ENCODE assay signal across 9 cellular contexts in the genomic region with DNA sequence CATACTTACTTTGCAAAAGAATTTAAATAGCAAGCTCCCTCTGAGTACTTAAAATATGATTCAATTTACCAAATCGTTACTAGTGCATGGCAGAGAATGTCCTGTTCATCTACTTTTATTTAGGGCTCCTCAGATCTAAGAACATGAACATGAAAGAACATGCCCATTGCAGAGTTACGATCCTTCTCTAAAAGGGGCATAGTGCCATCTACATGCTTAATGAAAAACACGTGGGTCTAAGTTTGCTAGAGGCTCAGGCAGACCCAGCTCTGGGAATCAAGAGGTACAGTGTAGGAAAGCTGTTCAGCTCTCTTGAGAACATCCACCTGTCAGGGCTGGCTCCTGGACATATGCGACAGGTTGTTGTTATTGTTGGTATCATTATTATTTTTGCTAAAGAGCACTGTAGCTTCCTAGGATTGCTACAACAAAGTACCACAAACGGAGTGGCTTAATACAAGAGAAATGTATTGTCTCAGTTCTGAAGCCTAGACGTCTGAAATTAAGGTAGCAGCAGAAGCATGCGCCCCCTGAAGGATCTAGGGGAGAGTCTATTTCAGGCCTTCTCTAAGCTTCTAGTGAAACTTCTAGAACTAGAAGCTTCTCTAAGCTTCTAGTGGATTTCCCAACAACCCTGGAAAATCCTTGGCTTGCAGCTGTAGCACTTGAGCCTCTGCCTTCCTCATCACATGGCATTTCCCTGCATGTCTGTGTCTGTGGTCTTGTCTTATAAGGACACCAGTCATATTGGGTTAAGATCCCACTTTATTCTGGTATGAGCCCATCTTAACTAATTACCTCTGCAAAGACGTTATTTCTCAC.
DNase-seq lines count a peak whose midpoint lies in the region; FAIRE-seq lines count a peak whose summit lies in the region.
"Had no signal": no experiment of that assay in that cellular context is flagged by ENCODE, and none has a peak within 500 bp of the region (broad histone marks: within the 10 kb centered on the region; RNA-seq: fewer than 3 reads in every experiment).

No MANE protein-coding gene starts in this region.

- H3K36me3 ChIP-seq in GM23248 (ENCODE audit: low read depth): no peaks in the 10 kb centered on the region

- no peak overlapping the region for H3K27ac ChIP-seq in GM23248

- H3K4me1 Mint-ChIP-seq in activated T-helper 1 cell treated with anti-CD3 and anti-CD28 coated beads, Interleukin-12 subunit alpha, Interleukin-12 subunit beta, Interleukin-2, Interleukin-4 antibody, amounts not matched to agents 30 ng/mL and 10 ng/mL and 1 ng/mL, durations not matched to agents 14 hours and 24 hours and 36 hours (ENCODE audit: low read depth): peaks cover 28% of the 10 kb centered on the region

- H3K9me2 ChIP-seq in GM23248 (ENCODE audit: insufficient read depth): no peaks in the 10 kb centered on the region

- no peaks in the 10 kb centered on the region for H4K20me1 ChIP-seq in GM23248 (ENCODE audit: insufficient read depth)

- H3K27me3 Mint-ChIP-seq in activated T-helper 1 cell treated with anti-CD3 and anti-CD28 coated beads, Interleukin-12 subunit alpha, Interleukin-12 subunit beta, Interleukin-2, Interleukin-4 antibody, amounts not matched to agents 30 ng/mL and 10 ng/mL and 1 ng/mL, durations not matched to agents 14 hours and 24 hours and 36 hours (ENCODE audit: insufficient read depth): peaks cover 6% of the 10 kb centered on the region

- no peak overlapping the region for H3K4me3 Mint-ChIP-seq in activated T-helper 1 cell treated with anti-CD3 and anti-CD28 coated beads, Interleukin-12 subunit alpha, Interleukin-12 subunit beta, Interleukin-2, Interleukin-4 antibody, amounts not matched to agents 30 ng/mL and 10 ng/mL and 1 ng/mL, durations not matched to agents 14 hours and 24 hours and 36 hours

- H3K9ac ChIP-seq in GM23248: no peak overlapping the region

- DNase-seq in AG08395 (ENCODE audit: low spot score) (peak; percentile 22), GM23248 (peak; percentile 27), NCI-H748 treated with DMSO at 0.1 percent for 48 hours (lab: John Stamatoyannopoulos, UW) (peak; percentile 67), fibroblast of the conjunctiva (ENCODE audit: low read depth) (peak; percentile 43), activated T-cell treated with anti-CD3 and anti-CD28 coated beads for 4 hours (no peak), RCC 7860 (ENCODE audit: low spot score) (no peak), HK-2 (ENCODE audit: unreplicated experiment) (no peak)
- no peak for DNase-seq in activated T-helper 1 cell treated with anti-CD3 and anti-CD28 coated beads, Interleukin-12 subunit alpha, Interleukin-12 subunit beta, Interleukin-2, Interleukin-4 antibody, amounts not matched to agents 30 ng/mL and 10 ng/mL and 1 ng/mL, durations not matched to agents 14 hours and 24 hours and 36 hours (ENCODE audit: low spot score)

- no peak overlapping the region for H3K4me2 ChIP-seq in GM23248 (ENCODE audit: unreplicated experiment)

- H3F3A ChIP-seq in GM23248 (ENCODE audit: insufficient read depth): no peaks in the 10 kb centered on the region

- in situ Hi-C loops in GM23248 (cut with MboI): no loop called here

- no peaks in the 10 kb centered on the region for H3K27me3 ChIP-seq in GM23248 (replicated peaks; ENCODE audit: insufficient read depth)

- no peaks in the 10 kb centered on the region for H3K9me3 ChIP-seq in GM23248 (ENCODE audit: low read depth)

- no peak overlapping the region for H2AFZ ChIP-seq in GM23248

- FAIRE-seq in RCC 7860 (lab: Jason Lieb, UNC): no peak
- FAIRE-seq: GM18507 had no signal

- intact Hi-C loops in activated T-helper 1 cell treated with anti-CD3 and anti-CD28 coated beads, Interleukin-12 subunit alpha, Interleukin-12 subunit beta, Interleukin-2, Interleukin-4 antibody, amounts not matched to agents 30 ng/mL and 10 ng/mL and 1 ng/mL, durations not matched to agents 14 hours and 24 hours and 36 hours (cut with micrococcal nuclease): loop anchor here (1.0 to 2.0 kb wide), 4 partner anchors 18 to 1333 kb away; no protein-coding TSS in a partner anchor

- H3K4me3 ChIP-seq in GM23248: no peak overlapping the region

- H3K9me3 Mint-ChIP-seq in activated T-helper 1 cell treated with anti-CD3 and anti-CD28 coated beads, Interleukin-12 subunit alpha, Interleukin-12 subunit beta, Interleukin-2, Interleukin-4 antibody, amounts not matched to agents 30 ng/mL and 10 ng/mL and 1 ng/mL, durations not matched to agents 14 hours and 24 hours and 36 hours: no peaks in the 10 kb centered on the region

- peaks cover 2% of the 10 kb centered on the region for H3K36me3 Mint-ChIP-seq in activated T-helper 1 cell treated with anti-CD3 and anti-CD28 coated beads, Interleukin-12 subunit alpha, Interleukin-12 subunit beta, Interleukin-2, Interleukin-4 antibody, amounts not matched to agents 30 ng/mL and 10 ng/mL and 1 ng/mL, durations not matched to agents 14 hours and 24 hours and 36 hours (ENCODE audit: low read depth)

- H3K4me1 ChIP-seq in GM23248 (ENCODE audit: insufficient read depth): peaks cover 14% of the 10 kb centered on the region

- WGBS in GM23248 (ENCODE audit: low coverage in 1 of 2, low lambda C conversion rate in 2 of 2, missing lambda C conversion rate in 2 of 2), 2 experiments: 60 to 62% methylated on average over 8 of the region's 8 CpGs

- no peaks in the 10 kb centered on the region for H3K79me2 ChIP-seq in GM23248 (ENCODE audit: insufficient read depth)

- no peak overlapping the region for H3K27ac Mint-ChIP-seq in activated T-helper 1 cell treated with anti-CD3 and anti-CD28 coated beads, Interleukin-12 subunit alpha, Interleukin-12 subunit beta, Interleukin-2, Interleukin-4 antibody, amounts not matched to agents 30 ng/mL and 10 ng/mL and 1 ng/mL, durations not matched to agents 14 hours and 24 hours and 36 hours

Comparison
In these comparisons a context has a peak if more than half of its experiments do, and no peak if none do; other contexts are left out.
1. DNase-seq: peak in AG08395 (single experiment), GM23248 (single experiment), NCI-H748 treated with DMSO at 0.1 percent for 48 hours (single experiment) and fibroblast of the conjunctiva (single experiment); none in activated T-cell treated with anti-CD3 and anti-CD28 coated beads for 4 hours (single experiment), RCC 7860 (single experiment), activated T-helper 1 cell treated with anti-CD3 and anti-CD28 coated beads, Interleukin-12 subunit alpha, Interleukin-12 subunit beta, Interleukin-2, Interleukin-4 antibody, amounts not matched to agents 30 ng/mL and 10 ng/mL and 1 ng/mL, durations not matched to agents 14 hours and 24 hours and 36 hours (single experiment) and HK-2 (single experiment).